Comparison of ENCODE assay signal across 25 cellular contexts in the genomic region with DNA sequence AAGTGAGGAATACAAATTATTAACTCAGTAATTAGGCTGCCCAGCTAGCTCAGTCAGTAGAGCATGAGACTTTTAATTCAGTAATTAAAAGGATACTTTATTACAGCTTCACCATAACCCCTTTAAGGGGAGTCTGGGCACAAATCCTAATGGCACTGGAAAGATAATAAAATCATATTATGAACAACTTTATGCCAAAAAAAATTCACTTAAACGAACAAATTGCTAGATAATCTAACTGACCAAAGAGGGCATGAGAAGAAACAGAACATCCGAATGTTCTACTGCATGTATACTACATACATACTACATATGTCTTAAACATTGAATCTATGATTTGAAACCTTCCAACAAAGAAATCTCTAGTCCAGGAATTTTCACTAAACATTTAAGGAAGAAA.
"Had no signal": no experiment of that assay in that cellular context is flagged by ENCODE, and none has a peak within 500 bp of the region (broad histone marks: within the 10 kb centered on the region; RNA-seq: fewer than 3 reads in every experiment).

No MANE protein-coding gene starts in this region.

- H3K4me1 ChIP-seq: stomach, suprapubic skin, testis, thyroid gland, tibial artery, tibial nerve, transverse colon, upper lobe of left lung, upper lobe of right lung, uterus, vagina had no signal

- H3K27ac ChIP-seq: stomach, suprapubic skin, testis, thoracic aorta, thyroid gland, tibial artery, tibial nerve, transverse colon, upper lobe of left lung, upper lobe of right lung, uterus, vagina had no signal

- H3K36me3 ChIP-seq: stomach, suprapubic skin, thoracic aorta, thyroid gland, tibial artery, tibial nerve, transverse colon, upper lobe of left lung, upper lobe of right lung, uterus, vagina had no signal

- H3K27me3 ChIP-seq: stomach, suprapubic skin, testis, thyroid gland, tibial nerve, transverse colon, upper lobe of left lung, upper lobe of right lung, uterus, vagina had no signal

- H3K4me3 ChIP-seq: stomach, suprapubic skin, testis, thoracic aorta, thyroid gland, tibial artery, tibial nerve, transverse colon, upper lobe of left lung, upper lobe of right lung, uterus, vagina had no signal

- H3K9me3 ChIP-seq: stomach, suprapubic skin, testis, thoracic aorta, thyroid gland, tibial artery, tibial nerve, transverse colon, upper lobe of left lung, upper lobe of right lung, uterus, vagina had no signal

- ATAC-seq: stimulated activated effector memory CD8-positive, alpha-beta T cell treated with anti-CD3 and anti-CD28 coated beads, Interleukin-12 subunit alpha, Interleukin-12 subunit beta, amount 100 ng/mL, for 72 hours; stimulated activated memory B cell treated with anti-CD40 and anti-IgM and Interleukin-4, amounts not matched to agents 10 μg/mL and 1 μg/mL and 100 μg/mL, for 72 hours; stimulated activated naive B cell treated with anti-CD40 and anti-IgM and Interleukin-4, amounts not matched to agents 10 μg/mL and 1 μg/mL and 100 μg/mL, for 72 hours; stimulated activated naive CD8-positive, alpha-beta T cell treated with anti-CD3 and anti-CD28 coated beads, Interleukin-15, amount 100 ng/mL, for 72 hours; stimulated activated naive CD8-positive, alpha-beta T cell treated with anti-CD3 and anti-CD28 coated beads, Interleukin-15, Interleukin-2, amounts not matched to agents 100 U/mL and 50 U/mL, for 24 hours; upper lobe of right lung had no signal

- DNase-seq: stimulated activated CD4-positive, alpha-beta T cell treated with anti-CD3 and anti-CD28 coated beads, Interleukin-2, amount 100 ng/mL, for 48 hours; stimulated activated CD4-positive, alpha-beta T cell treated with anti-CD3 and anti-CD28 coated beads, Interleukin-4, amount 100 ng/mL, for 24 hours; stimulated activated CD4-positive, alpha-beta T cell treated with anti-CD3 and anti-CD28 coated beads, Interleukin-4, amount 100 ng/mL, for 4 hours; stimulated activated CD8-positive, alpha-beta memory T cell treated with anti-CD3 and anti-CD28 coated beads, Interleukin-4, amount 100 ng/mL, for 48 hours; stimulated activated naive B cell treated with anti-CD40 and anti-IgM and Interleukin-4, amounts not matched to agents 10 μg/mL and 1 μg/mL and 100 μg/mL, for 72 hours; stimulated activated naive CD4-positive, alpha-beta T cell; stimulated activated naive CD4-positive, alpha-beta T cell treated with Interleukin-2 at 50 U/mL for 16 hours; stimulated activated naive CD8-positive, alpha-beta T cell treated with anti-CD3 and anti-CD28 coated beads, Interleukin-15, amount 100 ng/mL, for 72 hours; stimulated activated naive CD8-positive, alpha-beta T cell treated with anti-CD3 and anti-CD28 coated beads, Interleukin-15, Interleukin-2, amounts not matched to agents 100 U/mL and 50 U/mL, for 24 hours; stomach; substantia nigra; testis; thyroid gland; tibial artery; transverse colon; trophoblast cell; upper lobe of left lung; upper lobe of right lung; uterus had no signal
